In genomic region chr20:23547613-23548012, GRCh38 we compare ENCODE assay signal across 38 cellular contexts. TPM values are rescaled to one million over a fixed set of nuclear protein-coding genes. Genes with fewer than 3 reads are reported as not detected.
"Had no signal": no experiment of that assay in that cellular context is flagged by ENCODE, and none has a peak within 500 bp of the region (broad histone marks: within the 10 kb centered on the region; RNA-seq: fewer than 3 reads in every experiment).

No MANE protein-coding gene starts in this region.

- H3K9me3 ChIP-seq: adrenal gland, body of pancreas, breast epithelium had no signal

- H3K27me3 ChIP-seq: body of pancreas, brain microvascular endothelial cell, breast epithelium had no signal

- H3K4me3 Mint-ChIP-seq: activated B cell treated with CpG ODN at 0.5 μM for 24 hours; activated CD4-positive, alpha-beta memory T cell treated with anti-CD3 and anti-CD28 coated beads for 36 hours; activated CD4-positive, alpha-beta T cell treated with anti-CD3 and anti-CD28 coated beads, Interleukin-2, amount 10 ng/mL, durations not matched to agents 24 days and 14 days; activated CD8-positive, alpha-beta T cell treated with anti-CD3 and anti-CD28 coated beads for 36 hours; activated naive CD4-positive, alpha-beta T cell treated with anti-CD3 and anti-CD28 coated beads for 36 hours; activated naive CD8-positive, alpha-beta T cell treated with anti-CD3 and anti-CD28 coated beads for 36 hours; activated T-cell treated with anti-CD3 and anti-CD28 coated beads, Interleukin-2, amount 50 U/mL, for 4 hours; activated T-cell treated with anti-CD3 and anti-CD28 coated beads, Interleukin-2, amount 50 U/mL, for 72 hours; activated T-helper 1 cell treated with anti-CD3 and anti-CD28 coated beads, Interleukin-12 subunit alpha, Interleukin-12 subunit beta, Interleukin-2, Interleukin-4 antibody, amounts not matched to agents 30 ng/mL and 10 ng/mL and 1 ng/mL, durations not matched to agents 14 hours and 24 hours and 36 hours; activated T-helper 17 cell treated with anti-CD3 and anti-CD28 coated beads, Interleukin-2, amount 50 U/mL, for 72 hours; T-helper 1 cell treated with Interleukin-12 subunit alpha and Interleukin-12 subunit beta and Interleukin-4 antibody, amounts not matched to agents 30 μg/mL and 1 μg/mL, for 36 hours; T-helper 2 cell treated with Interferon-gamma antibody and Interleukin-4, amounts not matched to agents 5 μg/mL and 100 μg/mL, for 36 hours had no signal

- H3K27ac Mint-ChIP-seq: activated B cell treated with CpG ODN at 0.5 μM for 24 hours; activated CD4-positive, alpha-beta memory T cell treated with anti-CD3 and anti-CD28 coated beads for 36 hours; activated CD4-positive, alpha-beta T cell treated with anti-CD3 and anti-CD28 coated beads, Interleukin-2, amount 10 ng/mL, durations not matched to agents 24 days and 14 days; activated CD8-positive, alpha-beta T cell treated with anti-CD3 and anti-CD28 coated beads for 36 hours; activated naive CD4-positive, alpha-beta T cell treated with anti-CD3 and anti-CD28 coated beads for 36 hours; activated naive CD4-positive, alpha-beta T cell treated with anti-CD3 and anti-CD28 coated beads, Interleukin-2, amount 50 U/mL, for 72 hours; activated naive CD8-positive, alpha-beta T cell treated with anti-CD3 and anti-CD28 coated beads for 36 hours; activated T-cell treated with anti-CD3 and anti-CD28 coated beads, Interleukin-2, amount 50 U/mL, for 72 hours; activated T-helper 1 cell treated with anti-CD3 and anti-CD28 coated beads, Interleukin-12 subunit alpha, Interleukin-12 subunit beta, Interleukin-2, Interleukin-4 antibody, amounts not matched to agents 30 ng/mL and 10 ng/mL and 1 ng/mL, durations not matched to agents 14 hours and 24 hours and 36 hours; activated T-helper 17 cell treated with anti-CD3 and anti-CD28 coated beads, Interleukin-2, amount 50 U/mL, for 72 hours; T-helper 1 cell treated with Interleukin-12 subunit alpha and Interleukin-12 subunit beta and Interleukin-4 antibody, amounts not matched to agents 30 μg/mL and 1 μg/mL, for 36 hours; T-helper 2 cell treated with Interferon-gamma antibody and Interleukin-4, amounts not matched to agents 5 μg/mL and 100 μg/mL, for 36 hours had no signal

- H3K4me3 ChIP-seq: adrenal gland, body of pancreas, breast epithelium had no signal

- H3K36me3 ChIP-seq: adrenal gland, brain microvascular endothelial cell, breast epithelium had no signal

- DNase-seq: activated B cell treated with CpG ODN at 0.5 μM for 24 hours; activated CD4-positive, alpha-beta memory T cell treated with anti-CD3 and anti-CD28 coated beads for 36 hours; activated CD4-positive, alpha-beta T cell treated with anti-CD3 and anti-CD28 coated beads for 4 hours; activated CD4-positive, alpha-beta T cell treated with anti-CD3 and anti-CD28 coated beads, Interleukin-2, amount 10 ng/mL, durations not matched to agents 24 days and 14 days; activated CD4-positive, alpha-beta T cell treated with anti-CD3 and anti-CD28 coated beads, Interleukin-2, amount 50 U/mL, for 1 hour; activated CD4-positive, alpha-beta T cell treated with anti-CD3 and anti-CD28 coated beads, Interleukin-2, amount 50 U/mL, for 4 hours; activated CD4-positive, CD25-positive, alpha-beta regulatory T cell treated with anti-CD3 and anti-CD28 coated beads, Interleukin-2, amount 50 U/mL, for 72 hours; activated CD8-positive, alpha-beta memory T cell treated with anti-CD3 and anti-CD28 coated beads, Interleukin-2, amount 50 U/mL, for 4 hours; activated CD8-positive, alpha-beta T cell treated with anti-CD3 and anti-CD28 coated beads for 36 hours; activated effector memory CD4-positive, alpha-beta T cell treated with anti-CD3 and anti-CD28 coated beads, Interleukin-2, amount 50 U/mL, for 16 hours; activated gamma-delta T cell treated with Interleukin-2 at 50 U/mL for 16 hours; activated naive CD4-positive, alpha-beta T cell; activated naive CD4-positive, alpha-beta T cell treated with anti-CD3 and anti-CD28 coated beads for 36 hours; activated naive CD4-positive, alpha-beta T cell treated with anti-CD3 and anti-CD28 coated beads, Interleukin-2, amount 50 U/mL, for 16 hours; activated naive CD8-positive, alpha-beta T cell treated with anti-CD3 and anti-CD28 coated beads for 36 hours; activated T-cell treated with anti-CD3 and anti-CD28 coated beads for 4 hours; activated T-cell treated with anti-CD3 and anti-CD28 coated beads, Interleukin-2, amount 50 U/mL, for 1 hour; activated T-cell treated with anti-CD3 and anti-CD28 coated beads, Interleukin-2, amount 50 U/mL, for 4 hours; activated T-cell treated with anti-CD3 and anti-CD28 coated beads, Interleukin-2, amount 50 U/mL, for 72 hours; adrenal gland; amniotic stem cell; aorta; body of pancreas; brain microvascular endothelial cell; central memory CD4-positive, alpha-beta T cell; T-helper 1 cell; T-helper 2 cell; T-helper 9 cell had no signal

- H3K36me3 Mint-ChIP-seq: activated CD4-positive, alpha-beta memory T cell treated with anti-CD3 and anti-CD28 coated beads for 36 hours; activated naive CD4-positive, alpha-beta T cell treated with anti-CD3 and anti-CD28 coated beads, Interleukin-2, amount 50 U/mL, for 72 hours; activated naive CD8-positive, alpha-beta T cell treated with anti-CD3 and anti-CD28 coated beads for 36 hours had no signal

- ATAC-seq: activated CD8-positive, alpha-beta T cell treated with anti-CD3 and anti-CD28 coated beads for 36 hours; activated naive CD4-positive, alpha-beta T cell treated with anti-CD3 and anti-CD28 coated beads, Interleukin-2, amount 50 U/mL, for 72 hours; activated T-cell treated with anti-CD3 and anti-CD28 coated beads, Interleukin-2, amount 50 U/mL, for 4 hours; activated T-cell treated with anti-CD3 and anti-CD28 coated beads, Interleukin-2, amount 50 U/mL, for 72 hours; activated T-helper 17 cell treated with anti-CD3 and anti-CD28 coated beads, Interleukin-2, amount 50 U/mL, for 72 hours; body of pancreas had no signal

- H3K4me1 Mint-ChIP-seq: activated B cell treated with CpG ODN at 0.5 μM for 24 hours; activated CD4-positive, alpha-beta T cell treated with anti-CD3 and anti-CD28 coated beads, Interleukin-2, amount 10 ng/mL, durations not matched to agents 24 days and 14 days; activated naive CD8-positive, alpha-beta T cell treated with anti-CD3 and anti-CD28 coated beads for 36 hours; activated T-helper 17 cell treated with anti-CD3 and anti-CD28 coated beads, Interleukin-2, amount 50 U/mL, for 72 hours had no signal

- H3K4me1 ChIP-seq: adrenal gland, body of pancreas, breast epithelium had no signal

- H3K9me3 Mint-ChIP-seq: activated B cell treated with CpG ODN at 0.5 μM for 24 hours; activated CD4-positive, alpha-beta memory T cell treated with anti-CD3 and anti-CD28 coated beads for 36 hours; activated CD4-positive, alpha-beta T cell treated with anti-CD3 and anti-CD28 coated beads, Interleukin-2, amount 10 ng/mL, durations not matched to agents 24 days and 14 days; activated CD8-positive, alpha-beta T cell treated with anti-CD3 and anti-CD28 coated beads for 36 hours; activated naive CD4-positive, alpha-beta T cell treated with anti-CD3 and anti-CD28 coated beads for 36 hours; activated naive CD4-positive, alpha-beta T cell treated with anti-CD3 and anti-CD28 coated beads, Interleukin-2, amount 50 U/mL, for 72 hours; activated naive CD8-positive, alpha-beta T cell treated with anti-CD3 and anti-CD28 coated beads for 36 hours; activated T-cell treated with anti-CD3 and anti-CD28 coated beads, Interleukin-2, amount 50 U/mL, for 4 hours; activated T-cell treated with anti-CD3 and anti-CD28 coated beads, Interleukin-2, amount 50 U/mL, for 72 hours; activated T-helper 1 cell treated with anti-CD3 and anti-CD28 coated beads, Interleukin-12 subunit alpha, Interleukin-12 subunit beta, Interleukin-2, Interleukin-4 antibody, amounts not matched to agents 30 ng/mL and 10 ng/mL and 1 ng/mL, durations not matched to agents 14 hours and 24 hours and 36 hours; activated T-helper 17 cell treated with anti-CD3 and anti-CD28 coated beads, Interleukin-2, amount 50 U/mL, for 72 hours; T-helper 1 cell treated with Interleukin-12 subunit alpha and Interleukin-12 subunit beta and Interleukin-4 antibody, amounts not matched to agents 30 μg/mL and 1 μg/mL, for 36 hours; T-helper 2 cell treated with Interferon-gamma antibody and Interleukin-4, amounts not matched to agents 5 μg/mL and 100 μg/mL, for 36 hours had no signal

- H3K27me3 Mint-ChIP-seq: activated CD4-positive, alpha-beta T cell treated with anti-CD3 and anti-CD28 coated beads, Interleukin-2, amount 10 ng/mL, durations not matched to agents 24 days and 14 days had no signal

- H3K27ac ChIP-seq: adrenal gland, body of pancreas, brain microvascular endothelial cell, breast epithelium, VCaP had no signal

RNA-seq across cellular contexts. Expression of gene CST9L, which starts 20.7 kb away (rescaled TPM):
- total RNA-seq: activated B cell treated with CpG ODN at 0.5 μM for 24 hours; activated CD4-positive, alpha-beta memory T cell treated with anti-CD3 and anti-CD28 coated beads for 36 hours; activated CD4-positive, alpha-beta T cell treated with anti-CD3 and anti-CD28 coated beads, Interleukin-2, amount 10 ng/mL, durations not matched to agents 24 days and 14 days; activated CD8-positive, alpha-beta memory T cell treated with anti-CD3 and anti-CD28 coated beads for 36 hours; activated CD8-positive, alpha-beta T cell treated with anti-CD3 and anti-CD28 coated beads for 36 hours; activated naive CD4-positive, alpha-beta T cell treated with anti-CD3 and anti-CD28 coated beads for 36 hours; activated naive CD4-positive, alpha-beta T cell treated with anti-CD3 and anti-CD28 coated beads, Interleukin-2, amount 50 U/mL, for 72 hours; activated naive CD8-positive, alpha-beta T cell treated with anti-CD3 and anti-CD28 coated beads for 36 hours; activated T-cell treated with anti-CD3 and anti-CD28 coated beads, Interleukin-2, amount 50 U/mL, for 4 hours; activated T-cell treated with anti-CD3 and anti-CD28 coated beads, Interleukin-2, amount 50 U/mL, for 72 hours; activated T-helper 1 cell treated with anti-CD3 and anti-CD28 coated beads, Interleukin-12 subunit alpha, Interleukin-12 subunit beta, Interleukin-2, Interleukin-4 antibody, amounts not matched to agents 30 ng/mL and 10 ng/mL and 1 ng/mL, durations not matched to agents 14 hours and 24 hours and 36 hours; activated T-helper 17 cell treated with anti-CD3 and anti-CD28 coated beads, Interleukin-2, amount 50 U/mL, for 72 hours; adrenal gland; aorta; astrocyte; body of pancreas; breast epithelium; cardiac septum had no signal
- polyA plus RNA-seq: adrenal gland, aorta had no signal

RNA-seq across cellular contexts. Expression of gene CST8, which starts 56.7 kb away (rescaled TPM):
- total RNA-seq: activated B cell treated with CpG ODN at 0.5 μM for 24 hours; activated CD4-positive, alpha-beta memory T cell treated with anti-CD3 and anti-CD28 coated beads for 36 hours; activated CD4-positive, alpha-beta T cell treated with anti-CD3 and anti-CD28 coated beads, Interleukin-2, amount 10 ng/mL, durations not matched to agents 24 days and 14 days; activated CD8-positive, alpha-beta memory T cell treated with anti-CD3 and anti-CD28 coated beads for 36 hours; activated CD8-positive, alpha-beta T cell treated with anti-CD3 and anti-CD28 coated beads for 36 hours; activated naive CD4-positive, alpha-beta T cell treated with anti-CD3 and anti-CD28 coated beads for 36 hours; activated naive CD4-positive, alpha-beta T cell treated with anti-CD3 and anti-CD28 coated beads, Interleukin-2, amount 50 U/mL, for 72 hours; activated naive CD8-positive, alpha-beta T cell treated with anti-CD3 and anti-CD28 coated beads for 36 hours; activated T-cell treated with anti-CD3 and anti-CD28 coated beads, Interleukin-2, amount 50 U/mL, for 4 hours; activated T-cell treated with anti-CD3 and anti-CD28 coated beads, Interleukin-2, amount 50 U/mL, for 72 hours; activated T-helper 1 cell treated with anti-CD3 and anti-CD28 coated beads, Interleukin-12 subunit alpha, Interleukin-12 subunit beta, Interleukin-2, Interleukin-4 antibody, amounts not matched to agents 30 ng/mL and 10 ng/mL and 1 ng/mL, durations not matched to agents 14 hours and 24 hours and 36 hours; adrenal gland; aorta; astrocyte; body of pancreas; breast epithelium; cardiac septum had no signal
- polyA plus RNA-seq: adrenal gland, aorta had no signal

RNA-seq across cellular contexts. Expression of gene CST9, which starts 58.1 kb away (rescaled TPM):
- total RNA-seq: activated B cell treated with CpG ODN at 0.5 μM for 24 hours; activated CD4-positive, alpha-beta memory T cell treated with anti-CD3 and anti-CD28 coated beads for 36 hours; activated CD4-positive, alpha-beta T cell treated with anti-CD3 and anti-CD28 coated beads, Interleukin-2, amount 10 ng/mL, durations not matched to agents 24 days and 14 days; activated CD8-positive, alpha-beta memory T cell treated with anti-CD3 and anti-CD28 coated beads for 36 hours; activated CD8-positive, alpha-beta T cell treated with anti-CD3 and anti-CD28 coated beads for 36 hours; activated naive CD4-positive, alpha-beta T cell treated with anti-CD3 and anti-CD28 coated beads for 36 hours; activated naive CD4-positive, alpha-beta T cell treated with anti-CD3 and anti-CD28 coated beads, Interleukin-2, amount 50 U/mL, for 72 hours; activated naive CD8-positive, alpha-beta T cell treated with anti-CD3 and anti-CD28 coated beads for 36 hours; activated T-cell treated with anti-CD3 and anti-CD28 coated beads, Interleukin-2, amount 50 U/mL, for 4 hours; activated T-cell treated with anti-CD3 and anti-CD28 coated beads, Interleukin-2, amount 50 U/mL, for 72 hours; activated T-helper 1 cell treated with anti-CD3 and anti-CD28 coated beads, Interleukin-12 subunit alpha, Interleukin-12 subunit beta, Interleukin-2, Interleukin-4 antibody, amounts not matched to agents 30 ng/mL and 10 ng/mL and 1 ng/mL, durations not matched to agents 14 hours and 24 hours and 36 hours; activated T-helper 17 cell treated with anti-CD3 and anti-CD28 coated beads, Interleukin-2, amount 50 U/mL, for 72 hours; adrenal gland; aorta; astrocyte; cardiac septum had no signal
- polyA plus RNA-seq: adrenal gland, aorta had no signal
